8 cellular contexts compared by ENCODE assay signal in the genomic region with DNA sequence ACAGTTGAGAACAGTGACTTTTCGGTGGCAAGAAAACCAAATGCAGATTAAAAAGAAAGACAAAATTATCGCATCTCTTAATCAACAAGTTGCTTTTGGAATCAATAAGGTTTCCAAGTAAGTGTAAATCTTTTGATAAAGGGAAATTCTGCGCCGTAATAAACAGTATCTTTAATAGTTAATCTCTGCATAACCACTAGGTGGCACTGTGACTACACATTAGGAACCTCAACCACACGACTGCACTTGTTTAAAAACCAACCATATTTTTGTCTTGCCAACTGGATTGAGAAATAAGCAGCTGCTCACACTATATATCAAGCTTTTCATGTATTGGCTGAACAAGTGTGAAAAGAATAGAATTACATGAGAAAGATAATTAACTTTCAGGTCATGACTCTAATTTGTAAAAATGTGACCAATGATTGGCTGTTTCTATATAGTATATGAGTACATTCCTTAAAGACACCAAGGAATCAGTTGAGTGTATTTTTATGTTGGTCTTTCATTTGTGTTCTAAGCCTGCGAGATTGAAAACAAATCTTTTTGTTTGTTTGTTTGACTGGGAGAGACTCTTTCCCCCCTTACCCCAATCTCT.
DNase-seq lines count a peak whose midpoint lies in the region; ATAC-seq and TF ChIP-seq lines count a peak whose summit lies in the region.

No MANE protein-coding gene starts in this region.

- no peak overlapping the region for H3K27ac ChIP-seq in CD4-positive, CD25-positive, alpha-beta regulatory T cell (ENCODE audit: insufficient read depth, low read length, poor library complexity, severe bottlenecking)
- H3K27ac ChIP-seq in aorta (ENCODE audit: low read depth in 1 of 2, low read length in 2 of 2): no peak overlapping the region

- H3K4me1 ChIP-seq in CD4-positive, CD25-positive, alpha-beta regulatory T cell (ENCODE audit: control insufficient read depth, insufficient read depth, low read length, poor library complexity, severe bottlenecking): no peaks in the 10 kb centered on the region
- H3K4me1 ChIP-seq in aorta (ENCODE audit: control insufficient read depth in 1 of 2, insufficient read depth in 2 of 2, low read length in 2 of 2): no peaks in the 10 kb centered on the region

- ATAC-seq in CD4-positive, CD25-positive, alpha-beta regulatory T cell (ENCODE audit: low read depth in 2 of 2): peak; percentile 70 to 76
- ATAC-seq in GM19023 (IDR thresholded peaks at IDR 0.05; ENCODE audit: unreplicated experiment) (peak; percentile 71), HG03460 (IDR thresholded peaks at IDR 0.05; ENCODE audit: unreplicated experiment) (peak; percentile 74), aorta (ENCODE audit: low FRiP score) (peak; percentile 86)

- peak; percentile 80 for TF ChIP-seq CTCF in nephron progenitor cell (IDR thresholded peaks at IDR 0.05)

- CTCF ChIA-PET in activated CD4-positive, alpha-beta T cell treated with anti-CD3 and anti-CD28 coated beads, Interleukin-2, amount 10 ng/mL, durations not matched to agents 7 days and 5 days (lab: Charles Lee): interaction anchor here (0.5 to 1.5 kb wide), 6 partner anchors 10 to 261 kb away, joined by 3 to 5 read pairs (median 3); no protein-coding TSS in a partner anchor

- no peak overlapping the region for H3K4me3 Mint-ChIP-seq in CD4-positive, CD25-positive, alpha-beta regulatory T cell
- H3K4me3 Mint-ChIP-seq in activated CD4-positive, alpha-beta T cell treated with anti-CD3 and anti-CD28 coated beads, Interleukin-2, amount 10 ng/mL, durations not matched to agents 7 days and 5 days: no peak overlapping the region
- no peak overlapping the region for H3K4me3 Mint-ChIP-seq in nephron progenitor cell

- H3K36me3 ChIP-seq in CD4-positive, CD25-positive, alpha-beta regulatory T cell (ENCODE audit: control insufficient read depth, insufficient read depth, low read length): no peaks in the 10 kb centered on the region
- H3K36me3 ChIP-seq in aorta (ENCODE audit: control insufficient read depth in 1 of 2, insufficient read depth in 2 of 2, low read length in 1 of 2): peaks cover 0 to 4% of the 10 kb centered on the region in 2 donors

- intact Hi-C loops in aorta (cut with DNase I): loop anchor here (5.0 to 10.0 kb wide), 2 partner anchors 253 to 255 kb away; no protein-coding TSS in a partner anchor

- POLR2A ChIA-PET in activated CD4-positive, alpha-beta T cell treated with anti-CD3 and anti-CD28 coated beads, Interleukin-2, amount 10 ng/mL, durations not matched to agents 7 days and 5 days (lab: Charles Lee): no interaction called here

- H3K9me3 Mint-ChIP-seq in CD4-positive, CD25-positive, alpha-beta regulatory T cell: peaks cover 0 to 1% (median 0%) of the 10 kb centered on the region in 7 donors
- no peaks in the 10 kb centered on the region for H3K9me3 Mint-ChIP-seq in activated CD4-positive, alpha-beta T cell treated with anti-CD3 and anti-CD28 coated beads, Interleukin-2, amount 10 ng/mL, durations not matched to agents 7 days and 5 days
- peaks cover 18% of the 10 kb centered on the region for H3K9me3 Mint-ChIP-seq in nephron progenitor cell

- H3K27ac Mint-ChIP-seq in CD4-positive, CD25-positive, alpha-beta regulatory T cell: no peak overlapping the region
- H3K27ac Mint-ChIP-seq in activated CD4-positive, alpha-beta T cell treated with anti-CD3 and anti-CD28 coated beads, Interleukin-2, amount 10 ng/mL, durations not matched to agents 7 days and 5 days: no peak overlapping the region
- H3K27ac Mint-ChIP-seq in nephron progenitor cell: no peak overlapping the region

- H3K4me3 ChIP-seq in CD4-positive, CD25-positive, alpha-beta regulatory T cell (ENCODE audit: low read depth, low read length): peak overlapping the region; percentile 12
- no peak overlapping the region for H3K4me3 ChIP-seq in aorta (ENCODE audit: low read length in 2 of 2)

- 17 to 19% methylated on average over 6 of the region's 6 CpGs for WGBS in aorta, 2 donors

- peak; percentile 28 to 82 (median 78) for DNase-seq in CD4-positive, CD25-positive, alpha-beta regulatory T cell
- peak; percentile 76 for DNase-seq in NCI-H524 treated with DMSO at 0.1 percent for 48 hours (lab: John Stamatoyannopoulos, UW)
- DNase-seq in activated CD4-positive, alpha-beta T cell treated with anti-CD3 and anti-CD28 coated beads, Interleukin-2, amount 10 ng/mL, durations not matched to agents 7 days and 5 days: peak; percentile 77
- peak; percentile 69 to 79 for DNase-seq in erythroblast (lab: John Stamatoyannopoulos, UW)
- peak; percentile 28 for DNase-seq in nephron progenitor cell
- no peak for DNase-seq in aorta

- peaks cover 1 to 16% (median 12%) of the 10 kb centered on the region in 4 donors for H3K4me1 Mint-ChIP-seq in CD4-positive, CD25-positive, alpha-beta regulatory T cell
- peaks cover 18% of the 10 kb centered on the region for H3K4me1 Mint-ChIP-seq in activated CD4-positive, alpha-beta T cell treated with anti-CD3 and anti-CD28 coated beads, Interleukin-2, amount 10 ng/mL, durations not matched to agents 7 days and 5 days
- no peaks in the 10 kb centered on the region for H3K4me1 Mint-ChIP-seq in nephron progenitor cell

- TF ChIP-seq POLR2A in erythroblast (IDR thresholded peaks at IDR 0.05; ENCODE audit: low read length): no peak

- H3K36me3 Mint-ChIP-seq in CD4-positive, CD25-positive, alpha-beta regulatory T cell: peaks cover 17% of the 10 kb centered on the region
- peaks cover 13% of the 10 kb centered on the region for H3K36me3 Mint-ChIP-seq in activated CD4-positive, alpha-beta T cell treated with anti-CD3 and anti-CD28 coated beads, Interleukin-2, amount 10 ng/mL, durations not matched to agents 7 days and 5 days (ENCODE audit: low read depth)
- peaks cover 40% of the 10 kb centered on the region for H3K36me3 Mint-ChIP-seq in nephron progenitor cell (ENCODE audit: low read depth)

- no peaks in the 10 kb centered on the region for H3K27me3 Mint-ChIP-seq in CD4-positive, CD25-positive, alpha-beta regulatory T cell
- peaks cover 5% of the 10 kb centered on the region for H3K27me3 Mint-ChIP-seq in activated CD4-positive, alpha-beta T cell treated with anti-CD3 and anti-CD28 coated beads, Interleukin-2, amount 10 ng/mL, durations not matched to agents 7 days and 5 days
- no peaks in the 10 kb centered on the region for H3K27me3 Mint-ChIP-seq in nephron progenitor cell (ENCODE audit: low read depth, poor library complexity)

- no peaks in the 10 kb centered on the region for H3K9me3 ChIP-seq in CD4-positive, CD25-positive, alpha-beta regulatory T cell (ENCODE audit: control insufficient read depth in 2 of 2, low read length in 2 of 2)
- H3K9me3 ChIP-seq in aorta (ENCODE audit: control insufficient read depth, low read length): no peaks in the 10 kb centered on the region

- no peaks in the 10 kb centered on the region for H3K27me3 ChIP-seq in CD4-positive, CD25-positive, alpha-beta regulatory T cell (ENCODE audit: control insufficient read depth, insufficient read depth, low read length)
- H3K27me3 ChIP-seq in aorta (ENCODE audit: control insufficient read depth in 1 of 2, insufficient read depth in 2 of 2, low read length in 1 of 2): no peaks in the 10 kb centered on the region

Comparison
In these comparisons a context has a peak if more than half of its experiments do, and no peak if none do; other contexts are left out.
1. DNase-seq: peak in CD4-positive, CD25-positive, alpha-beta regulatory T cell (3 of 3), NCI-H524 treated with DMSO at 0.1 percent for 48 hours (single experiment), activated CD4-positive, alpha-beta T cell treated with anti-CD3 and anti-CD28 coated beads, Interleukin-2, amount 10 ng/mL, durations not matched to agents 7 days and 5 days (single experiment), erythroblast (2 of 2) and nephron progenitor cell (single experiment); none in aorta (0 of 2).
2. Peak in every context shown above with its lines, with median percentiles within 50 percentile points of each other: ATAC-seq.